In genomic region chr7:36639826-36640225, GRCh38 we compare ENCODE assay signal across 13 cellular contexts.
DNase-seq lines count a peak whose midpoint lies in the region; ATAC-seq, FAIRE-seq and TF ChIP-seq lines count a peak whose summit lies in the region.
"Had no signal": no experiment of that assay in that cellular context is flagged by ENCODE, and none has a peak within 500 bp of the region (broad histone marks: within the 10 kb centered on the region; RNA-seq: fewer than 3 reads in every experiment).

No MANE protein-coding gene starts in this region.

- no peaks in the 10 kb centered on the region for H3K36me3 ChIP-seq in Peyer's patch
- no peaks in the 10 kb centered on the region for H3K36me3 ChIP-seq in H1 (ENCODE audit: control insufficient read depth in 2 of 4, insufficient read depth in 4 of 4, low read length in 3 of 4)

- H4K91ac ChIP-seq in H1 (replicated peaks; ENCODE audit: insufficient read length, low read length) = no peak overlapping the region

- TF ChIP-seq CTCF in Peyer's patch (IDR thresholded peaks at IDR 0.05) (no peak), H1 (IDR thresholded peaks at IDR 0.05; ENCODE audit: control extremely low read depth in 1 of 3, insufficient read depth in 1 of 3, low read depth in 1 of 3, low read length in 3 of 3) (no peak)

- no peaks in the 10 kb centered on the region for H3K4me1 ChIP-seq in Peyer's patch
- peaks cover 0 to 4% (median under 1%) of the 10 kb centered on the region in 4 experiments; a peak in 3 of 7 replicates for H3K4me1 ChIP-seq in H1 (replicated peaks in 1 of 4; ENCODE audit: control insufficient read depth in 3 of 4, insufficient read depth in 4 of 4, low read length in 3 of 4)

- no peak overlapping the region for H2BK5ac ChIP-seq in H1 (ENCODE audit: low read depth, low read length)

- H3K4me2 ChIP-seq in H1 (ENCODE audit: insufficient read depth in 1 of 2, low read depth in 2 of 2, low read length in 2 of 2) = no peak overlapping the region

- POLR2A ChIA-PET in H1 (lab: Charles Lee; ENCODE audit: partially characterized antibody) = no interaction called here

- H3K27ac ChIP-seq in Peyer's patch (peak overlapping the region; percentile 19 to 60 (median 32)), H1 (ENCODE audit: low read depth, low read length) (no peak overlapping the region)

- H3K18ac ChIP-seq in H1 (ENCODE audit: extremely low read depth, low read length) = peak overlapping the region; percentile 63; the same call in 1 of the 2 replicates

- H4K8ac ChIP-seq in H1 (ENCODE audit: extremely low read depth, insufficient read depth, low read length) = no peak overlapping the region

- no peak for TF ChIP-seq RAD21 in H1 (IDR thresholded peaks at IDR 0.05 in 1 of 2, conservative IDR thresholded peaks at IDR 0.05 in 1 of 2; ENCODE audit: low read depth in 2 of 2, low read length in 2 of 2)

- H3K56ac ChIP-seq in H1 (replicated peaks; ENCODE audit: insufficient read length, low read depth, low read length) = no peak overlapping the region

- H3K9me3 ChIP-seq in Peyer's patch (no peaks in the 10 kb centered on the region), H1 (ENCODE audit: insufficient read depth in 2 of 2, low read depth in 1 of 2, low read length in 1 of 2) (no peaks in the 10 kb centered on the region)

- no peak overlapping the region for H2BK120ac ChIP-seq in H1 (replicated peaks; ENCODE audit: low read depth, low read length)

- intact Hi-C loops in posterior vena cava (cut with DNase I) = no loop called here

- no peak for TF ChIP-seq POLR2A in Peyer's patch (IDR thresholded peaks at IDR 0.05)
- no peak for TF ChIP-seq POLR2A in H1 (IDR thresholded peaks at IDR 0.05; ENCODE audit: control extremely low read depth in 1 of 2, low read depth in 2 of 2, low read length in 2 of 2)

- no peak overlapping the region for H3K23ac ChIP-seq in H1 (ENCODE audit: insufficient read length)

- no peak for TF ChIP-seq EP300 in H1 (IDR thresholded peaks at IDR 0.05; ENCODE audit: borderline replicate concordance in 1 of 2, low read depth in 2 of 2, low read length in 2 of 2)

- no peak overlapping the region for H3K4ac ChIP-seq in H1 (replicated peaks; ENCODE audit: insufficient read length, low read depth, low read length)

- no peaks in the 10 kb centered on the region for H3K79me2 ChIP-seq in H1 (ENCODE audit: control insufficient read depth in 1 of 2, insufficient read depth in 2 of 2, low read length in 2 of 2)

- FAIRE-seq in H1 (lab: Jason Lieb, UNC) = no peak
- FAIRE-seq: endothelial cell of umbilical vein, GM12892 had no signal

- no peaks in the 10 kb centered on the region for H3K23me2 ChIP-seq in H1 (ENCODE audit: low read depth, low read length)

- DNase-seq in Peyer's patch (peak in 2 of 3 donors; percentile 65 to 83), H1 (ENCODE audit: low read depth in 1 of 2, low spot score in 2 of 2) (no peak), posterior vena cava (ENCODE audit: low spot score) (no peak), RKO (ENCODE audit: low spot score) (no peak)
- DNase-seq in activated CD8-positive, alpha-beta memory T cell treated with anti-CD3 and anti-CD28 coated beads for 24 hours = peak; percentile 70
- DNase-seq in stimulated activated naive CD4-positive, alpha-beta T cell (lab: John Stamatoyannopoulos, UW) = peak in 5 of 6 experiments; percentile 11 to 76 (median 58)
- DNase-seq: DMS153, mesendoderm had no signal

- H3K9ac ChIP-seq in H1 (replicated peaks in 1 of 4; ENCODE audit: extremely low read depth in 1 of 4, low read depth in 3 of 4, low read length in 3 of 4) = no peak overlapping the region

- H4K5ac ChIP-seq in H1 (ENCODE audit: insufficient read length, low read depth, low read length) = no peak overlapping the region

- CTCF ChIA-PET in H1 (lab: Charles Lee; ENCODE audit: partially characterized antibody) = interaction anchor here (0.5 to 2.3 kb wide), 5 partner anchors 10 to 274 kb away, joined by 3 to 8 read pairs (median 4); no protein-coding TSS in a partner anchor

- no peak overlapping the region for H3K14ac ChIP-seq in H1 (ENCODE audit: insufficient read length)

- H2AK5ac ChIP-seq in H1 (ENCODE audit: low read depth, low read length) = no peak overlapping the region

- 84% methylated on average over 8 of the region's 8 CpGs; no CpG with 5 or more reads in 1 of the 2 experiments for WGBS in H1 (ENCODE audit: extremely low coverage in 1 of 2, insufficient coverage in 1 of 2, insufficient read length in 1 of 2, insufficient replicate concordance in 2 of 2, low coverage in 1 of 2, low lambda C conversion rate in 2 of 2, missing lambda C conversion rate in 1 of 2), 2 experiments

- H2BK20ac ChIP-seq in H1 (ENCODE audit: low read length) = no peak overlapping the region

- H3K4me3 ChIP-seq in Peyer's patch = no peak overlapping the region
- H3K4me3 ChIP-seq in H1 (ENCODE audit: extremely low read depth in 1 of 4, insufficient read depth in 2 of 4, low read depth in 3 of 4, low read length in 4 of 4) = no peak overlapping the region

- H2BK12ac ChIP-seq in H1 (ENCODE audit: low read depth, low read length) = no peak overlapping the region

- no peak for ATAC-seq in GM18907 (IDR thresholded peaks at IDR 0.05; ENCODE audit: unreplicated experiment)
- ATAC-seq: HCT116, WTC11 had no signal

- no peak overlapping the region for H2AFZ ChIP-seq in H1 (ENCODE audit: low read length)

- H3K79me1 ChIP-seq in H1 (ENCODE audit: low read depth, low read length) = no peaks in the 10 kb centered on the region

- no peak overlapping the region for H2BK15ac ChIP-seq in H1 (ENCODE audit: low read length)

- no peaks in the 10 kb centered on the region for H4K20me1 ChIP-seq in H1 (replicated peaks in 1 of 2; ENCODE audit: control insufficient read depth in 1 of 2, insufficient read depth in 2 of 2, low read length in 2 of 2)

- H3K27me3 ChIP-seq in Peyer's patch (no peaks in the 10 kb centered on the region), H1 (replicated peaks in 1 of 4; ENCODE audit: control insufficient read depth in 3 of 4, extremely low read depth in 1 of 4, insufficient read depth in 3 of 4, low read length in 3 of 4) (no peaks in the 10 kb centered on the region)

TF ChIP-seq in H1, 55 proteins besides CTCF, POLR2A, EP300 and RAD21:
- TF ChIP-seq CBX8 (IDR thresholded peaks at IDR 0.05; ENCODE audit: borderline replicate concordance, low read depth, low read length) = no peak
- no peak for TF ChIP-seq RBBP5 (IDR thresholded peaks at IDR 0.05; ENCODE audit: borderline replicate concordance, low read depth, low read length)
- no peak for TF ChIP-seq FOSL1 (IDR thresholded peaks at IDR 0.05; ENCODE audit: insufficient read depth, low read depth, low read length)
- no peak for TF ChIP-seq POU5F1 (IDR thresholded peaks at IDR 0.05; ENCODE audit: low read depth, low read length)
- TF ChIP-seq RFX5 (IDR thresholded peaks at IDR 0.05; ENCODE audit: borderline replicate concordance, low read depth, low read length) = no peak

Comparison
In these comparisons a context has a peak if more than half of its experiments do, and no peak if none do; other contexts are left out.
1. DNase-seq: peak in Peyer's patch (2 of 3), activated CD8-positive, alpha-beta memory T cell treated with anti-CD3 and anti-CD28 coated beads for 24 hours (single experiment) and stimulated activated naive CD4-positive, alpha-beta T cell (5 of 6); none in H1 (0 of 2), posterior vena cava (single experiment) and RKO (single experiment).